ENCODE assay signal across 8 cellular contexts in genomic region chr11:64848779-64849599, GRCh38. TPM values are rescaled to one million over a fixed set of nuclear protein-coding genes. Genes with fewer than 3 reads are reported as not detected.
DNase-seq lines count a peak whose midpoint lies in the region; ATAC-seq and TF ChIP-seq lines count a peak whose summit lies in the region.

No MANE protein-coding gene starts in this region.

- CTCF ChIA-PET in naive thymus-derived CD4-positive, alpha-beta T cell (lab: Charles Lee): interaction anchor here (0.5 to 29.8 kb wide), 10 partner anchors 15 to 1807 kb away, joined by 3 to 945 read pairs (median 3); partner anchors contain the start of genes EHD1, MAP4K2 and PPP2R5B

- peak in 1 of 3 donors; percentile 6 for TF ChIP-seq POLR2A in body of pancreas (IDR thresholded peaks at IDR 0.05)

- no peaks in the 10 kb centered on the region for H3K36me3 ChIP-seq in body of pancreas (replicated peaks in 1 of 2; ENCODE audit: insufficient read depth in 1 of 2, low read depth in 2 of 2)
- H3K36me3 ChIP-seq in naive thymus-derived CD4-positive, alpha-beta T cell (ENCODE audit: control insufficient read depth in 2 of 3, insufficient read depth in 3 of 3, low read length in 3 of 3): peaks cover 0 to 15% (median 2%) of the 10 kb centered on the region in 3 experiments

- H3K36me3 Mint-ChIP-seq in naive thymus-derived CD4-positive, alpha-beta T cell: peaks cover 0 to 8% (median 0%) of the 10 kb centered on the region in 5 donors

- H3K27me3 ChIP-seq in body of pancreas: no peaks in the 10 kb centered on the region
- no peaks in the 10 kb centered on the region for H3K27me3 ChIP-seq in naive thymus-derived CD4-positive, alpha-beta T cell (ENCODE audit: control insufficient read depth in 2 of 2, insufficient read depth in 2 of 2, low read length in 2 of 2)

- peaks cover 44 to 75% (median 68%) of the 10 kb centered on the region in 7 donors for H3K4me1 Mint-ChIP-seq in naive thymus-derived CD4-positive, alpha-beta T cell

- H3K27ac ChIP-seq in body of pancreas: peak overlapping the region; percentile 23 to 68 (median 60)
- H3K27ac ChIP-seq in naive thymus-derived CD4-positive, alpha-beta T cell (ENCODE audit: low read depth, low read length): peak overlapping the region; percentile 34

- POLR2A ChIA-PET in naive thymus-derived CD4-positive, alpha-beta T cell (lab: Charles Lee): interaction anchor here (0.5 to 29.3 kb wide), 19 partner anchors 15 to 285 kb away, joined by 3 to 1324 read pairs (median 4); partner anchors contain the start of genes EHD1, FAU, MAJIN and MAP4K2

- 61 to 68% methylated on average over 4 to 16 of the region's 16 CpGs for WGBS in body of pancreas, 2 donors

- peak overlapping the region in 7 of 10 donors; percentile 24 to 64 (median 43) for H3K4me3 Mint-ChIP-seq in naive thymus-derived CD4-positive, alpha-beta T cell

- no peaks in the 10 kb centered on the region for H3K9me3 ChIP-seq in body of pancreas
- H3K9me3 ChIP-seq in naive thymus-derived CD4-positive, alpha-beta T cell (ENCODE audit: control insufficient read depth in 2 of 3, low read length in 3 of 3): no peaks in the 10 kb centered on the region

- H3K27ac Mint-ChIP-seq in naive thymus-derived CD4-positive, alpha-beta T cell: peak overlapping the region; percentile 54 to 92 (median 85)

- peak; percentile 20 for ATAC-seq in body of pancreas
- no peak for ATAC-seq in naive thymus-derived CD4-positive, alpha-beta T cell
- no peak for ATAC-seq in HG03457 (IDR thresholded peaks at IDR 0.05; ENCODE audit: unreplicated experiment)

- no peaks in the 10 kb centered on the region for H3K27me3 Mint-ChIP-seq in naive thymus-derived CD4-positive, alpha-beta T cell

- intact Hi-C loops in body of pancreas (cut with DNase I): loop anchor here (5.0 kb wide), 1 partner anchor 48 kb away; no protein-coding TSS in a partner anchor
- intact Hi-C loops in naive thymus-derived CD4-positive, alpha-beta T cell (cut with micrococcal nuclease): loop anchor here in 1 of 2 donors (10.0 kb wide), 1 partner anchor 236 kb away; the partner anchor contains the start of genes CDCA5 and ZFPL1

- H3K9me3 Mint-ChIP-seq in naive thymus-derived CD4-positive, alpha-beta T cell: peaks cover 0 to 2% (median 0%) of the 10 kb centered on the region in 11 donors

- peaks cover 34% of the 10 kb centered on the region for H3K4me1 ChIP-seq in body of pancreas
- peaks cover 57 to 71% of the 10 kb centered on the region in 2 donors for H3K4me1 ChIP-seq in naive thymus-derived CD4-positive, alpha-beta T cell (ENCODE audit: control insufficient read depth in 2 of 2, insufficient read depth in 2 of 2, low read length in 2 of 2)

- TF ChIP-seq CTCF in body of pancreas (IDR thresholded peaks at IDR 0.05): peak in 5 of 7 experiments; percentile 14 to 58 (median 47)

- H3K4me3 ChIP-seq in Jurkat, Clone E6-1 (ENCODE audit: low read length): no peak overlapping the region
- no peak overlapping the region for H3K4me3 ChIP-seq in body of pancreas
- H3K4me3 ChIP-seq in naive thymus-derived CD4-positive, alpha-beta T cell (ENCODE audit: low read length): no peak overlapping the region

- DNase-seq in DMS79 treated with DMSO at 0.1 percent for 48 hours (lab: John Stamatoyannopoulos, UW) (peak; percentile 34), DMS79 (lab: John Stamatoyannopoulos, UW) (no peak), body of pancreas (peak; percentile 73 to 91 (median 88)), hypothalamus (lab: John Stamatoyannopoulos, UW) (no peak), SIG-M5 treated with dmso at 0.1 percent for 504 hours (lab: John Stamatoyannopoulos, UW; ENCODE audit: unreplicated experiment) (no peak)
- DNase-seq in Jurkat, Clone E6-1 (ENCODE audit: low read depth, low spot score): peak; percentile 70
- peak in 6 of 9 donors; percentile 35 to 51 (median 46) for DNase-seq in naive thymus-derived CD4-positive, alpha-beta T cell

RNA-seq across cellular contexts. Expression of gene CDC42BPG, which starts 4.5 kb away (rescaled TPM):
- 4.6 TPM for polyA plus RNA-seq in Jurkat, Clone E6-1 (2012; ENCODE audit: insufficient read depth, insufficient read length)
- 10 to 100 TPM; 13.5 to 18.9 TPM for total RNA-seq in body of pancreas
- total RNA-seq in naive thymus-derived CD4-positive, alpha-beta T cell: 1 to 10 TPM in 4 of 5 experiments, under 1 TPM in 1; 0.22 to 9.2 (median 8.1) TPM
- polyA plus RNA-seq in naive thymus-derived CD4-positive, alpha-beta T cell: under 1 TPM; 0.27 to 0.47 TPM

RNA-seq across cellular contexts. Expression of gene EHD1, which starts 29.4 kb away (rescaled TPM):
- polyA plus RNA-seq in Jurkat, Clone E6-1 (2012; ENCODE audit: insufficient read depth, insufficient read length): 34.9 TPM
- total RNA-seq in body of pancreas: 10 to 100 TPM; 18.7 to 45.2 TPM
- total RNA-seq in naive thymus-derived CD4-positive, alpha-beta T cell: 100 to 1,000 TPM; 124 to 263 (median 208) TPM
- polyA plus RNA-seq in naive thymus-derived CD4-positive, alpha-beta T cell: 100 to 1,000 TPM; 102 to 141 TPM

RNA-seq across cellular contexts. Expression of gene MEN1, which starts 38.6 kb away (rescaled TPM):
- 71.2 TPM for polyA plus RNA-seq in Jurkat, Clone E6-1 (2012; ENCODE audit: insufficient read depth, insufficient read length)
- total RNA-seq in body of pancreas: 10 to 100 TPM; 18.8 to 18.9 TPM
- 10 to 100 TPM; 25.7 to 46.4 (median 38.0) TPM for total RNA-seq in naive thymus-derived CD4-positive, alpha-beta T cell
- 10 to 100 TPM; 33.8 to 54.9 TPM for polyA plus RNA-seq in naive thymus-derived CD4-positive, alpha-beta T cell

RNA-seq across cellular contexts. Expression of gene MAP4K2, which starts 46.0 kb away (rescaled TPM):
- 42.5 TPM for polyA plus RNA-seq in Jurkat, Clone E6-1 (2012; ENCODE audit: insufficient read depth, insufficient read length)
- 10 to 100 TPM; 10.4 to 18.1 TPM for total RNA-seq in body of pancreas
- total RNA-seq in naive thymus-derived CD4-positive, alpha-beta T cell: 100 to 1,000 TPM in 2 of 5 experiments, 10 to 100 TPM in 3; 75.2 to 130 (median 84.3) TPM
- polyA plus RNA-seq in naive thymus-derived CD4-positive, alpha-beta T cell: 10 to 100 TPM; 40.7 to 63.0 TPM

Comparison
In these comparisons a context has a peak if more than half of its experiments do, and no peak if none do; other contexts are left out.
1. DNase-seq: peak in DMS79 treated with DMSO at 0.1 percent for 48 hours (single experiment), Jurkat, Clone E6-1 (single experiment), body of pancreas (4 of 4) and naive thymus-derived CD4-positive, alpha-beta T cell (6 of 9); none in DMS79 (single experiment), hypothalamus (0 of 51) and SIG-M5 treated with dmso at 0.1 percent for 504 hours (single experiment).